ENCODE assay signal across 24 cellular contexts in genomic region chr4:19707876-19708275, GRCh38.
"Had no signal": no experiment of that assay in that cellular context is flagged by ENCODE, and none has a peak within 500 bp of the region (broad histone marks: within the 10 kb centered on the region; RNA-seq: fewer than 3 reads in every experiment).

No MANE protein-coding gene starts in this region.

- H3K27me3 ChIP-seq: cardiac muscle cell, SJSA1 had no signal

- H3K36me3 ChIP-seq: cardiac muscle cell, SJSA1 had no signal

- DNase-seq: activated B cell treated with CpG ODN at 0.5 μM for 24 hours; activated CD4-positive, alpha-beta memory T cell treated with anti-CD3 and anti-CD28 coated beads for 36 hours; activated CD4-positive, alpha-beta T cell treated with anti-CD3 and anti-CD28 coated beads, Interleukin-2, amount 10 ng/mL, durations not matched to agents 7 days and 5 days; activated CD8-positive, alpha-beta memory T cell treated with anti-CD3 and anti-CD28 coated beads for 24 hours; activated effector memory CD4-positive, alpha-beta T cell treated with anti-CD3 and anti-CD28 coated beads, Interleukin-2, amount 50 U/mL, for 16 hours; activated naive CD4-positive, alpha-beta T cell treated with Interleukin-2 at 50 U/mL for 16 hours; activated naive CD8-positive, alpha-beta T cell treated with anti-CD3 and anti-CD28 coated beads, Interleukin-2, amount 50 U/mL, for 24 hours; activated T-cell treated with anti-CD3 and anti-CD28 coated beads, Interleukin-2, amount 50 U/mL, for 4 hours; amygdala; Karpas-422; MM.1S; NCI-H1105; NCI-H1436; NCI-H1694 treated with DMSO at 0.1 percent for 48 hours; NCI-H2029 treated with DMSO at 0.1 percent for 48 hours; NCI-H510A treated with DMSO at 0.1 percent for 48 hours; NCI-H774; SHP77; T-helper 9 cell had no signal

- ATAC-seq: activated naive CD4-positive, alpha-beta T cell treated with anti-CD3 and anti-CD28 coated beads, Interleukin-2, amount 50 U/mL, for 72 hours; activated naive CD8-positive, alpha-beta T cell treated with anti-CD3 and anti-CD28 coated beads, Interleukin-2, amount 50 U/mL, for 24 hours; activated T-cell treated with anti-CD3 and anti-CD28 coated beads, Interleukin-2, amount 50 U/mL, for 4 hours; K562; SK-N-SH treated with all-trans-retinoic acid at 6 μM for 48 hours had no signal

- H3K9me3 ChIP-seq: SJSA1 had no signal

- H3K4me3 ChIP-seq: cardiac muscle cell, K562, SJSA1 had no signal

- H3K27ac ChIP-seq: cardiac muscle cell, SJSA1 had no signal
